3 cellular contexts compared by ENCODE assay signal in the genomic region with DNA sequence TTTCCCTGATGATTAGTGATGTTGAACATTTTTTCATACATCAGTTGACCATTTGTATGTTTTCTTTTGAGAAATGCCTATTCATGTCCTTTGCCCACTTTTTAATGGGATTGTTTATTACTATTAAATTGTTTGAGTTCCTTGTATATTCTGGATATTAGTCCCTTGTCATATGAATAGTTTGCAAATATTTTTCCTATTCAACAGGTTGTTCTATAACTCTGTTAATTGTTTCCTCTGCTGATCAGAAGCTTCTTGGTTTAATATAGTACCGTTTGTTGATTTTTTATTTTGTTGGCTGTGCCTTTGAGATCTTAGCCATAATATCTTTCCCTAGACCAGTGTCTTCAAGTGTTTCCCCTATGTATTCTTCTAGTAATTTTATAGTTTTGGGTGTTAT.
"Had no signal": no experiment of that assay in that cellular context is flagged by ENCODE, and none has a peak within 500 bp of the region (broad histone marks: within the 10 kb centered on the region; RNA-seq: fewer than 3 reads in every experiment).

No MANE protein-coding gene starts in this region.

- ATAC-seq: GM12878 had no signal

- H3K4me3 ChIP-seq: GM12878 had no signal

- DNase-seq: GDM1, GF-D8 had no signal
